Comparison of ENCODE assay signal across 11 cellular contexts in the genomic region with DNA sequence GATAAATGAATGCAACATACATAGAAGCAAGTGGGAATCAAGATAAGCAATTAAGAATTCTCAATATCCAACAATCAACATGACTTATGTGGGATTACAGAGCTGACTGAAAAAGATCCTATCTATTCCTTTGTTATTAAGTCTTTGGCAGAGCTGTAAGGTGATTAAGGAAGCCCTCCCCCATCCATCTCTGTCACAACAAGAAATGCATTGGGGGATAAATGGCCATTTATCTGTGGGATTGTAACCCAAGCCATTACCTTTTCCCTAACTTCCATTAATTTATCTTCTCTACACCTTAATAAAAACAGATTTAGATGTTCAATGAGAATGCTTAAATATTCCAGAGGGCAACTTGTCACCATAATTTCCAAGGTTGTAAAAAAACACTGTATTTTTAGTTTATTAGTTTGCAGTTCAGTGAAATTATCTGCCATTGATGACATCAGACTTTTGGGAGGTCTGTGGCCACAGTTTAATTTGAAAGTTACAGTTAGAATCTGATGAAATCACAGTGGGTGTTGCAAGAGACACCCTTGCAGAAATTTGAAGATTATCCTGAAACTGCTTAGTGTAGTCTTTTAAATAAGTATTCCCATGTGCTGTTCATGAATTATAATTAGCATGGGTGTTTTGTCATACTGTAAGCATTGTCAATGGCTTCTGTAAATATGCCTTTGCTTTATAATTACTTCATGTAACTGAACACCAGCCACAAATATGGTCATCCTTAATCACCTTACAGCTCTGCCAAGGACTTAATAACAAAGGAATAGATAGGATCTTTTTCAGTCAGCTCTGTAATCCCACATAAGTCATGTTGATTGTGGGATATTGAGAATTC. TPM values are rescaled to one million over a fixed set of nuclear protein-coding genes. Genes with fewer than 3 reads are reported as not detected.
DNase-seq lines count a peak whose midpoint lies in the region; ATAC-seq, FAIRE-seq and TF ChIP-seq lines count a peak whose summit lies in the region.
"Had no signal": no experiment of that assay in that cellular context is flagged by ENCODE, and none has a peak within 500 bp of the region (broad histone marks: within the 10 kb centered on the region; RNA-seq: fewer than 3 reads in every experiment).

No MANE protein-coding gene starts in this region.

- H3K36me3 ChIP-seq in fibroblast of lung (ENCODE audit: control insufficient read depth, insufficient read depth, low read length) (no peaks in the 10 kb centered on the region), heart left ventricle (no peaks in the 10 kb centered on the region)
- H3K36me3 ChIP-seq: lower lobe of right lung, right atrium auricular region had no signal

- H3K9ac ChIP-seq in fibroblast of lung (ENCODE audit: insufficient read depth, low read length): no peak overlapping the region

- ATAC-seq in GM18870 (IDR thresholded peaks at IDR 0.05; ENCODE audit: unreplicated experiment) (no peak), HG02885 (IDR thresholded peaks at IDR 0.05; ENCODE audit: poor library complexity, unreplicated experiment) (no peak), heart left ventricle (no peak)
- ATAC-seq: lower lobe of right lung had no signal

- no peak overlapping the region for H3K27ac ChIP-seq in fibroblast of lung (ENCODE audit: insufficient read depth, low read length)
- no peak overlapping the region for H3K27ac ChIP-seq in heart left ventricle
- H3K27ac ChIP-seq: lower lobe of right lung, right atrium auricular region had no signal

- intact Hi-C loops in heart left ventricle (cut with DNase I): no loop called here

- H2AFZ ChIP-seq in fibroblast of lung (ENCODE audit: low read length): no peak overlapping the region

- no peaks in the 10 kb centered on the region for H3K79me2 ChIP-seq in fibroblast of lung (ENCODE audit: control insufficient read depth, insufficient read depth, low read length)

- peaks cover 5% of the 10 kb centered on the region for H3K4me1 ChIP-seq in fibroblast of lung (ENCODE audit: control insufficient read depth, extremely low read depth, insufficient read depth, low read length)
- peaks cover 0 to 17% (median 0%) of the 10 kb centered on the region in 12 donors for H3K4me1 ChIP-seq in heart left ventricle
- H3K4me1 ChIP-seq: lower lobe of right lung, right atrium auricular region had no signal

- no peak overlapping the region for H3K4me2 ChIP-seq in fibroblast of lung (ENCODE audit: extremely low read depth, insufficient read depth, low read length)

- DNase-seq in D721Med (ENCODE audit: insufficient read length, low spot score): no peak
- DNase-seq in LHCN-M2 (ENCODE audit: low read depth): peak; percentile 41
- DNase-seq in NOMO-1 (lab: John Stamatoyannopoulos, UW; ENCODE audit: unreplicated experiment in 2 of 2): peak; percentile 57 to 83
- DNase-seq in fibroblast of lung (ENCODE audit: low read depth in 2 of 2): peak; percentile 76 to 80
- no peak for DNase-seq in Kasumi-1 (lab: John Stamatoyannopoulos, UW)
- DNase-seq in heart left ventricle: no peak
- DNase-seq: lower lobe of right lung had no signal

- TF ChIP-seq CTCF in D721Med (IDR thresholded peaks at IDR 0.05; ENCODE audit: insufficient read depth, missing control alignments) (no peak), fibroblast of lung (conservative IDR thresholded peaks at IDR 0.05 in 1 of 2, IDR thresholded peaks at IDR 0.05 in 1 of 2; ENCODE audit: low read depth in 1 of 2, low read length in 2 of 2) (no peak), heart left ventricle (IDR thresholded peaks at IDR 0.05) (no peak)

- H3K9me3 ChIP-seq in fibroblast of lung (ENCODE audit: control insufficient read depth, insufficient read depth, low read depth, low read length) (no peaks in the 10 kb centered on the region), heart left ventricle (no peaks in the 10 kb centered on the region)
- H3K9me3 ChIP-seq: lower lobe of right lung, right atrium auricular region had no signal

- H3K27me3 ChIP-seq in fibroblast of lung (ENCODE audit: control insufficient read depth, insufficient read depth, low read length) (no peaks in the 10 kb centered on the region), heart left ventricle (no peaks in the 10 kb centered on the region)
- H3K27me3 ChIP-seq: right atrium auricular region had no signal

- FAIRE-seq in D721Med (lab: Jason Lieb, UNC): peak; percentile 95
- FAIRE-seq: endometrium had no signal

- TF ChIP-seq POLR2A in heart left ventricle (IDR thresholded peaks at IDR 0.05): no peak

- H4K20me1 ChIP-seq in fibroblast of lung (ENCODE audit: control insufficient read depth, extremely low read depth, insufficient read depth, low read length): no peaks in the 10 kb centered on the region

- no peak overlapping the region for H3K4me3 ChIP-seq in fibroblast of lung (replicated peaks in 1 of 4; ENCODE audit: control extremely low read depth in 1 of 4, insufficient read depth in 1 of 4, low read depth in 3 of 4, low read length in 4 of 4)
- no peak overlapping the region for H3K4me3 ChIP-seq in heart left ventricle
- H3K4me3 ChIP-seq: lower lobe of right lung, right atrium auricular region had no signal

RNA-seq across cellular contexts. Expression of gene FYN, which starts 49.4 kb away (rescaled TPM):
- 95.8 and 103 TPM in 2 replicates for total RNA-seq in LHCN-M2 (2014; rRNA removed)
- polyA plus RNA-seq in LHCN-M2 (2012): 74.1 TPM
- total RNA-seq in fibroblast of lung: 59.3 and 64.7 TPM in 2 replicates
- 40.4 and 64.7 TPM in 2 replicates for polyA plus RNA-seq in fibroblast of lung
- 32.7 and 58.1 TPM in 2 replicates for polyA plus RNA-seq in fibroblast of lung (2012)
- 57.6 and 86.6 TPM in 2 replicates for polyA minus RNA-seq in fibroblast of lung (ENCODE audit: low replicate concordance)
- 10 to 100 TPM; 28.1 to 72.4 (median 56.6) TPM for total RNA-seq in heart left ventricle
- 10 to 100 TPM; 14.7 to 29.4 TPM for polyA plus RNA-seq in heart left ventricle

Comparison
In these comparisons a context has a peak if more than half of its experiments do, and no peak if none do; other contexts are left out.
1. DNase-seq: peak in LHCN-M2 (single experiment), NOMO-1 (2 of 2) and fibroblast of lung (2 of 2); none in D721Med (single experiment), Kasumi-1 (0 of 2) and heart left ventricle (0 of 5).